28 cellular contexts compared by ENCODE assay signal in the genomic region with DNA sequence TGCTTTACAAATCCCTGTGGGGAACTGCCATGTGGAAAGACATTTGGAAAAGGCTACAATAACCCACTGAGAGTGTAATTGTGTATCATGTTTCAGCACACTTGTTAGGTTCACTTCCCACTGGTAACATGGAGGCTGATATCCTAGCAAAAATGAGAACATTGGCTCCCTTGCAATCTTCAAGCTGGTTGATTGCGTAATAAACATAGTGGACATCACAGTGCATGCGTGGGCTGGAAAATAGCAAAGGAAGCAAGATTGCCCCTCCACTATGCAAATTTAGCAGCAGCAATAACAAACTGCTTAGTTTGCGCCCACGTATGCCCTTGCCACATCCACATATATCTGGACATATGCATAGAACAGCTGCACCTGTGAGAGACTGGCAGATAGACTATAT.
"Had no signal": no experiment of that assay in that cellular context is flagged by ENCODE, and none has a peak within 500 bp of the region (broad histone marks: within the 10 kb centered on the region; RNA-seq: fewer than 3 reads in every experiment).

No MANE protein-coding gene starts in this region.

- H3K9me3 ChIP-seq: Peyer's patch, SJSA1, SK-N-SH had no signal

- H3K4me2 ChIP-seq: SK-N-SH had no signal

- H3K4me3 ChIP-seq: cardiac muscle cell, Peyer's patch, SJSA1 had no signal

- ATAC-seq: activated CD4-positive, alpha-beta T cell treated with anti-CD3 and anti-CD28 coated beads for 36 hours; activated CD4-positive, CD25-positive, alpha-beta regulatory T cell treated with anti-CD3 and anti-CD28 coated beads, Interleukin-2, amount 50 U/mL, for 24 hours; activated CD8-positive, alpha-beta T cell treated with anti-CD3 and anti-CD28 coated beads, Interleukin-2, amount 10 ng/mL, durations not matched to agents 7 days and 5 days; PC-3; WTC11 had no signal

- H3K4me1 ChIP-seq: Peyer's patch, SJSA1 had no signal

- H3K9ac ChIP-seq: SK-N-SH had no signal

- DNase-seq: activated CD4-positive, alpha-beta T cell treated with anti-CD3 and anti-CD28 coated beads for 36 hours; activated CD4-positive, alpha-beta T cell treated with anti-CD3 and anti-CD28 coated beads, Interleukin-2, amount 10 ng/mL, durations not matched to agents 7 days and 5 days; activated CD4-positive, alpha-beta T cell treated with anti-CD3 and anti-CD28 coated beads, Interleukin-2, amount 50 U/mL, for 48 hours; activated CD8-positive, alpha-beta T cell treated with anti-CD3 and anti-CD28 coated beads, Interleukin-2, amount 10 ng/mL, durations not matched to agents 7 days and 5 days; activated effector memory CD4-positive, alpha-beta T cell treated with Interleukin-2 at 50 U/mL for 16 hours; activated naive CD4-positive, alpha-beta T cell treated with anti-CD3 and anti-CD28 coated beads, Interleukin-2, amount 50 U/mL, for 16 hours; activated naive CD8-positive, alpha-beta T cell treated with anti-CD3 and anti-CD28 coated beads for 36 hours; activated T-cell treated with anti-CD3 and anti-CD28 coated beads, Interleukin-2, amount 50 U/mL, for 24 hours; amniotic stem cell; aorta; NCI-H1105; NCI-H1417 treated with DMSO at 0.1 percent for 48 hours; NCI-H187 treated with DMSO at 0.1 percent for 48 hours; NCI-H2081 treated with DMSO at 0.1 percent for 48 hours; NCI-H2171; NCI-H510A; NCI-H526; NCI-H748 treated with DMSO at 0.1 percent for 48 hours; NK-92 treated with Interleukin-12 subunit alpha and Interleukin-12 subunit beta, amount 100 ng/mL, for 24 hours; PC-3; Peyer's patch; RPMI8226; SHP77 treated with DMSO at 0.1 percent for 48 hours; SK-N-SH had no signal

- H3K36me3 ChIP-seq: cardiac muscle cell, Peyer's patch, SJSA1 had no signal

- H3K27me3 ChIP-seq: cardiac muscle cell, Peyer's patch, SJSA1 had no signal

- H3K27ac ChIP-seq: cardiac muscle cell, Peyer's patch, SJSA1 had no signal
